ENCODE assay signal across 8 cellular contexts in the genomic region with DNA sequence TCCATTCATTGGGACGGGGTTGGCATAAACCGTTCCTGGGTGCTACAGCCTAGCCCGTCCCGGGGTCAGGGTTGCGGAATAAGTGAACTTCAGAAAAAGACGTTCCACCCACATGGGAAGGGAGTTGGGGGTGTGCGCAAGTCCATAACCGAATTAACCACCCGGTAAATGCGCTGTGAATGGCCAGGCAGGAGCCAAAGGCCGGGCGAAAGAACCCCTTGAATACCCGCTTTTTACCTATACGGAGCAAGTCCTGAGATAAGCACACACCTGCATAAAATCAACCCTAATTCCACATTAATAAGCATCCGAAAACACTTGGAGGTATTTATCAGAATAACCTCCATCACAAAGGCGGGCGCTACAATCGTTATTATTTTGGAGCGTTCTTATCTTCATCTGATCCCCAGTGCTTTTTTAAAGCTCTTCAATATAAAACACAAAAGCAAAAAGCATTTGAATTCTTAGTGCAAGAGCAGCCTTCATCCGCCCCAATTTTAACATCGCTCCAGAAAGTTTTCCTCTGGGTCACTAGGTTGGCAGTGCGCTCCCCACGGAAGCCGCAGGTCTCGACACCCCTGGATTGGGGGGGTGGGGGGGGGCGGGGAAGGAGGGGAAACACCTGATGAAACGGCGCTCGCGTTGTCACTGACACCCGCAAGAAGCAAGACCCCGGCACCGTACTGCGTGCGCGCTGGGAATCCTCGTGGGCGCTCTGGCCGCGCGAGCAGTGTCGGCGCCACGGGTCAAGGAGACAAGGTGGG. TPM values are rescaled to one million over a fixed set of nuclear protein-coding genes. Genes with fewer than 3 reads are reported as not detected.
A peak's percentile ranks its signal among the peaks of the same experiment; 100 is the strongest.
DNase-seq lines count a peak whose midpoint lies in the region; TF ChIP-seq lines count a peak whose summit lies in the region.

No MANE protein-coding gene starts in this region.

- H3K4me3 ChIP-seq in esophagus squamous epithelium, result peak overlapping the region; percentile 49 to 91 (median 88)
- peak overlapping the region; percentile 70 to 82 for H3K4me3 ChIP-seq in prostate gland

- H3K27ac ChIP-seq in esophagus squamous epithelium (no peak overlapping the region), prostate gland (no peak overlapping the region)

- H3K4me1 ChIP-seq in esophagus squamous epithelium, result peaks cover 20 to 46% (median 32%) of the 10 kb centered on the region in 3 donors
- H3K4me1 ChIP-seq in prostate gland (replicated peaks), result no peaks in the 10 kb centered on the region

- peaks cover 16 to 91% (median 33%) of the 10 kb centered on the region in 4 donors for H3K27me3 ChIP-seq in esophagus squamous epithelium
- no peaks in the 10 kb centered on the region for H3K27me3 ChIP-seq in prostate gland (replicated peaks; ENCODE audit: insufficient read depth)

- TF ChIP-seq CTCF in GM13977 (IDR thresholded peaks at IDR 0.05; ENCODE audit: extremely low read depth, insufficient read depth, missing control alignments), result no peak
- TF ChIP-seq CTCF in esophagus squamous epithelium (IDR thresholded peaks at IDR 0.05), result no peak
- TF ChIP-seq CTCF in prostate gland (IDR thresholded peaks at IDR 0.05), result no peak

- no peaks in the 10 kb centered on the region for H3K36me3 ChIP-seq in esophagus squamous epithelium
- no peaks in the 10 kb centered on the region for H3K36me3 ChIP-seq in prostate gland

- in situ Hi-C loops in GM13977 (cut with MboI; ENCODE audit: low pct_unique_long_range_greater_than_20kb, low sequenced_read_pairs, unreplicated experiment), result no loop called here

- 10 to 12% methylated on average over 17 to 27 of the region's 44 CpGs for WGBS in esophagus squamous epithelium, 2 donors
- 4% methylated on average over 42 of the region's 44 CpGs for WGBS in prostate gland

- DNase-seq in GM13977 (ENCODE audit: low spot score) (peak; percentile 24), OCI-M1 (lab: John Stamatoyannopoulos, UW) (peak; percentile 81), esophagus squamous epithelium (lab: John Stamatoyannopoulos, UW) (no peak), prostate gland (ENCODE audit: low spot score) (no peak), HT-29 (ENCODE audit: low spot score) (no peak), GM19240 (ENCODE audit: insufficient read length, low spot score) (no peak), NCI-H128 (lab: John Stamatoyannopoulos, UW; ENCODE audit: unreplicated experiment) (no peak), hypothalamus (lab: John Stamatoyannopoulos, UW) (no peak)

- TF ChIP-seq POLR2A in esophagus squamous epithelium (IDR thresholded peaks at IDR 0.05) (no peak), prostate gland (IDR thresholded peaks at IDR 0.05) (no peak)

- intact Hi-C loops in esophagus squamous epithelium (cut with DNase I) (no loop called here), prostate gland (cut with DNase I) (no loop called here)

- peaks cover 0 to 5% (median 0%) of the 10 kb centered on the region in 3 donors for H3K9me3 ChIP-seq in esophagus squamous epithelium
- H3K9me3 ChIP-seq in prostate gland, result no peaks in the 10 kb centered on the region

RNA-seq across cellular contexts. Expression of gene SATB2, which starts 1.2 kb away (rescaled TPM):
- total RNA-seq in esophagus squamous epithelium, result 1 to 10 TPM in 1 of 4 donors, under 1 TPM in 3; 0.87 to 1.1 (median 0.92) TPM
- 10 to 100 TPM in 1 of 2 donors, 1 to 10 TPM in 1; 5.2 to 11.8 TPM for total RNA-seq in prostate gland
- 0.16 and 0.18 TPM in 2 replicates for total RNA-seq in HT-29 (2014; rRNA removed; shearing (Covaris generic))

Comparison
In these comparisons a context has a peak if more than half of its experiments do, and no peak if none do; other contexts are left out.
1. DNase-seq: peak in GM13977 (single experiment) and OCI-M1 (single experiment); none in esophagus squamous epithelium (single experiment), prostate gland (single experiment), HT-29 (single experiment), GM19240 (single experiment), NCI-H128 (single experiment) and hypothalamus (0 of 51).